ENCODE assay signal across 8 cellular contexts in the genomic region with DNA sequence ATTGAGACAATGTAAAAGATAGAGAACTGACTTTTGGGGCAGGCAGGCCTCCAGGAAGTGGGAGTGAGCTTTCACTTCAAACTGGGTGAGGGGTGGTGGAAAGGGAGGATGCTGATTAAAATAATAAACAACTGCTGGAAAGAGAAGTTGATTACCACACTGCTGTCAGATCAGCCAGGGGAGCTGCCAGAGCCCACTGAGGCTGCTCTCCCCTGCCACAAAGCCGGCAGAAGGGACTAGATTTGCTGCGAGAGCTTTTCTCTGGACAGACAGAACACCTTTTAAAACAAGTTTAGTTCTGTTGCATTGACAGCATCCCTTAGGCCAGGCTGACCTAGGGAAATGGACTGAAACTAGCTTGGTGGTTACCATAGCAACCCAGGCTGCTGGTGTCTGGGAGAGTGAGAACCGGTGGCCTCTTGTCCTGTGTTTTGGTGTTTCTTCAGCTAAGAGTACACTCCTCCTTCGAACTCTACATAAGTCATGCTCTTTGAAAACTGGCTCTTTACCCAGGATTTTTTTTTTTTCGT.
DNase-seq lines count a peak whose midpoint lies in the region; ATAC-seq and TF ChIP-seq lines count a peak whose summit lies in the region.

No MANE protein-coding gene starts in this region.

- TF ChIP-seq CTCF in hepatocyte (IDR thresholded peaks at IDR 0.05; ENCODE audit: poor library complexity) = no peak

- no peaks in the 10 kb centered on the region for H3K27me3 ChIP-seq in hepatocyte

- H3K4me1 ChIP-seq in hepatocyte (ENCODE audit: insufficient read depth) = peaks cover 41% of the 10 kb centered on the region

- WGBS in hepatocyte (ENCODE audit: low lambda C conversion rate, missing lambda C conversion rate) = 22% methylated on average over 5 of the region's 5 CpGs

- H3K4me1 Mint-ChIP-seq in activated CD4-positive, alpha-beta memory T cell treated with anti-CD3 and anti-CD28 coated beads for 36 hours (ENCODE audit: low read depth) = peaks cover 62% of the 10 kb centered on the region

- CTCF ChIA-PET in activated CD4-positive, alpha-beta memory T cell treated with anti-CD3 and anti-CD28 coated beads for 36 hours (lab: Charles Lee) = interaction anchor here (0.7 to 1.0 kb wide), 2 partner anchors 73 to 76 kb away, joined by 4 to 7 read pairs; no protein-coding TSS in a partner anchor

- POLR2A ChIA-PET in activated CD4-positive, alpha-beta memory T cell treated with anti-CD3 and anti-CD28 coated beads for 36 hours (lab: Charles Lee) = interaction anchor here (0.6 to 0.7 kb wide), 2 partner anchors 65 to 70 kb away, joined by 3 to 5 read pairs; no protein-coding TSS in a partner anchor

- H3K9me3 ChIP-seq in hepatocyte (ENCODE audit: low read depth) = no peaks in the 10 kb centered on the region

- H3K4me3 ChIP-seq in hepatocyte = no peak overlapping the region

- DNase-seq in CD1c-positive myeloid dendritic cell (ENCODE audit: extremely low spot score) (peak; percentile 53), hepatocyte (ENCODE audit: low spot score) (peak; percentile 51), activated gamma-delta T cell treated with Interleukin-2 at 50 U/mL for 16 hours (no peak), NCI-H128 (lab: John Stamatoyannopoulos, UW; ENCODE audit: unreplicated experiment) (no peak)
- DNase-seq in activated CD4-positive, alpha-beta memory T cell treated with anti-CD3 and anti-CD28 coated beads for 36 hours = peak; percentile 19
- peak; percentile 26 for DNase-seq in stimulated activated CD8-positive, alpha-beta memory T cell treated with anti-CD3 and anti-CD28 coated beads, Interleukin-4, amount 100 ng/mL, for 48 hours

- H3K27me3 Mint-ChIP-seq in activated CD4-positive, alpha-beta memory T cell treated with anti-CD3 and anti-CD28 coated beads for 36 hours = no peaks in the 10 kb centered on the region

- H3K79me2 ChIP-seq in hepatocyte = peaks cover 10% of the 10 kb centered on the region

- no peaks in the 10 kb centered on the region for H3K36me3 Mint-ChIP-seq in activated CD4-positive, alpha-beta memory T cell treated with anti-CD3 and anti-CD28 coated beads for 36 hours

- H3K36me3 ChIP-seq in hepatocyte (replicated peaks; ENCODE audit: insufficient read depth, low read depth) = no peaks in the 10 kb centered on the region

- no peak overlapping the region for H2AFZ ChIP-seq in hepatocyte

- peak overlapping the region; percentile 81 for H3K27ac Mint-ChIP-seq in activated CD4-positive, alpha-beta memory T cell treated with anti-CD3 and anti-CD28 coated beads for 36 hours

- H3K9me3 Mint-ChIP-seq in activated CD4-positive, alpha-beta memory T cell treated with anti-CD3 and anti-CD28 coated beads for 36 hours = no peaks in the 10 kb centered on the region

- H3K27ac ChIP-seq in hepatocyte = peak overlapping the region; percentile 62

- no peaks in the 10 kb centered on the region for H3K9me2 ChIP-seq in hepatocyte (replicated peaks; ENCODE audit: insufficient read depth)

- H4K20me1 ChIP-seq in hepatocyte (ENCODE audit: insufficient read depth, poor library complexity, severe bottlenecking) = no peaks in the 10 kb centered on the region

- ATAC-seq in GM19023 (IDR thresholded peaks at IDR 0.05; ENCODE audit: unreplicated experiment) (peak; percentile 86), HG03442 (IDR thresholded peaks at IDR 0.05; ENCODE audit: unreplicated experiment) (peak; percentile 69)

- intact Hi-C loops in activated CD4-positive, alpha-beta memory T cell treated with anti-CD3 and anti-CD28 coated beads for 36 hours (cut with micrococcal nuclease) = loop anchor here (2.0 to 10.0 kb wide), 3 partner anchors 16 to 524 kb away; no protein-coding TSS in a partner anchor

- peak overlapping the region; percentile 69 for H3K4me2 ChIP-seq in hepatocyte

- peak overlapping the region; percentile 52 for H3K4me3 Mint-ChIP-seq in activated CD4-positive, alpha-beta memory T cell treated with anti-CD3 and anti-CD28 coated beads for 36 hours

Comparison
In these comparisons a context has a peak if more than half of its experiments do, and no peak if none do; other contexts are left out.
1. DNase-seq: peak in CD1c-positive myeloid dendritic cell (single experiment), activated CD4-positive, alpha-beta memory T cell treated with anti-CD3 and anti-CD28 coated beads for 36 hours (single experiment), hepatocyte (single experiment) and stimulated activated CD8-positive, alpha-beta memory T cell treated with anti-CD3 and anti-CD28 coated beads, Interleukin-4, amount 100 ng/mL, for 48 hours (single experiment); none in activated gamma-delta T cell treated with Interleukin-2 at 50 U/mL for 16 hours (single experiment) and NCI-H128 (single experiment).